In the genomic region with DNA sequence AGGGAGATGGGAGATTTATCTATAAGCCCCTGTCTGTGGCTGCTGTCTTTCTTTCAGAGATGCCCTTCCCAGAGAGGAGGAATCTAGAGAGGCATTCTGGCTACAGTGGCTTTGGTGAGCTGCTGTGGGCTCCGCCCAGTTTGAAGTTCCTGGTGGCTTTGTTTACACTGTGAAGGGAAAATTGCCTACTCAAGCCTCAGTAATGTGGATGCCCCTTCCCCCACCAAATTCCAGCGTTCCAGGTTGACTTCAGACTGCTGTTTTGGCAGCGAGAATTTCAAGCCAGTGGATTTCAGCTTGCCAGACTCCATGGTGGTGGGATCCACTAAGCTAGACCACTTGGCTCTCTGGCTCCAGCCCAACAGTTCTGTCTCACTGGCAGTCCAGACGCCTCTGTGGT, we compare ENCODE assay signal across 20 cellular contexts.
DNase-seq lines count a peak whose midpoint lies in the region; ATAC-seq and TF ChIP-seq lines count a peak whose summit lies in the region.
"Had no signal": no experiment of that assay in that cellular context is flagged by ENCODE, and none has a peak within 500 bp of the region (broad histone marks: within the 10 kb centered on the region; RNA-seq: fewer than 3 reads in every experiment).

No MANE protein-coding gene starts in this region.

- no peaks in the 10 kb centered on the region for H3K79me2 ChIP-seq in mammary epithelial cell (ENCODE audit: insufficient read depth, low read length)

- CTCF ChIA-PET in MCF 10A (lab: Yijun Ruan, JAX), result no interaction called here
- CTCF ChIA-PET in mammary epithelial cell (lab: Charles Lee; ENCODE audit: low non-redundant PET), result no interaction called here

- H3K9me3 Mint-ChIP-seq in MCF 10A (ENCODE audit: unreplicated experiment), result no peaks in the 10 kb centered on the region
- H3K9me3 Mint-ChIP-seq: central memory CD8-positive, alpha-beta T cell; stimulated activated naive CD8-positive, alpha-beta T cell treated with anti-CD3 and anti-CD28 coated beads, Interleukin-15, Interleukin-2, amounts not matched to agents 100 ng/mL and 50 ng/mL, for 24 hours; T-helper 1 cell treated with Interleukin-12 subunit alpha and Interleukin-12 subunit beta and Interleukin-4 antibody, amounts not matched to agents 30 μg/mL and 1 μg/mL, for 36 hours had no signal

- DNase-seq in MCF 10A (ENCODE audit: unreplicated experiment), result peak; percentile 35
- no peak for DNase-seq in mammary epithelial cell
- DNase-seq in NCI-H748 treated with DMSO at 0.1 percent for 48 hours (lab: John Stamatoyannopoulos, UW), result peak; percentile 1
- peak; percentile 34 for DNase-seq in kidney glomerular epithelial cell (lab: John Stamatoyannopoulos, UW)
- no peak for DNase-seq in cerebellum (ENCODE audit: low spot score)
- DNase-seq in hepatic stellate cell (ENCODE audit: low spot score), result no peak
- no peak for DNase-seq in 8988T
- DNase-seq: activated effector memory CD4-positive, alpha-beta T cell treated with anti-CD3 and anti-CD28 coated beads, Interleukin-2, amount 50 U/mL, for 16 hours; amniotic stem cell; COR-L47; foreskin fibroblast; NCI-H1930; nephron progenitor cell; retina; stimulated activated CD4-positive, alpha-beta T cell treated with anti-CD3 and anti-CD28 coated beads, Interleukin-15, amount 100 ng/mL, for 24 hours; uterus had no signal

- no peaks in the 10 kb centered on the region for H4K20me1 ChIP-seq in mammary epithelial cell (ENCODE audit: insufficient read depth, low read length)

- POLR2A ChIA-PET in MCF 10A (lab: Yijun Ruan, JAX), result interaction anchor here (0.7 kb wide), 1 partner anchor 297 kb away, joined by 3 read pairs; no protein-coding TSS in a partner anchor

- H3K27me3 Mint-ChIP-seq in MCF 10A (ENCODE audit: insufficient read depth, unreplicated experiment), result no peaks in the 10 kb centered on the region
- H3K27me3 Mint-ChIP-seq: central memory CD8-positive, alpha-beta T cell; stimulated activated naive CD8-positive, alpha-beta T cell treated with anti-CD3 and anti-CD28 coated beads, Interleukin-15, Interleukin-2, amounts not matched to agents 100 ng/mL and 50 ng/mL, for 24 hours had no signal

- no peak overlapping the region for H2AFZ ChIP-seq in mammary epithelial cell (ENCODE audit: low read depth, low read length)

- no peak for ATAC-seq in HG03565 (IDR thresholded peaks at IDR 0.05; ENCODE audit: unreplicated experiment)

- H3K4me3 ChIP-seq in mammary epithelial cell (replicated peaks in 1 of 3; ENCODE audit: insufficient read depth in 1 of 3, low read depth in 2 of 3, low read length in 3 of 3), result no peak overlapping the region
- H3K4me3 ChIP-seq: uterus had no signal

- H3K4me1 ChIP-seq in mammary epithelial cell (ENCODE audit: insufficient read depth, low read length), result no peaks in the 10 kb centered on the region
- H3K4me1 ChIP-seq: uterus had no signal

- TF ChIP-seq CTCF in MCF 10A (IDR thresholded peaks at IDR 0.05; ENCODE audit: unreplicated experiment), result no peak
- TF ChIP-seq CTCF in mammary epithelial cell (conservative IDR thresholded peaks at IDR 0.05 in 1 of 2, IDR thresholded peaks at IDR 0.05 in 1 of 2; ENCODE audit: extremely low read depth in 1 of 2, insufficient read depth in 1 of 2, low read depth in 1 of 2, low read length in 2 of 2), result no peak

- dilution Hi-C loops in mammary epithelial cell (cut with HindIII; ENCODE audit: low sequenced_read_pairs), result no loop called here

- peaks cover 6% of the 10 kb centered on the region for H3K9me3 ChIP-seq in mammary epithelial cell (replicated peaks; ENCODE audit: insufficient read depth, low read length)
- H3K9me3 ChIP-seq: uterus had no signal

- H3K36me3 Mint-ChIP-seq in MCF 10A (ENCODE audit: insufficient read depth, unreplicated experiment), result no peaks in the 10 kb centered on the region

- H3K27ac Mint-ChIP-seq in MCF 10A (ENCODE audit: low read depth, unreplicated experiment), result no peak overlapping the region
- H3K27ac Mint-ChIP-seq: nephron progenitor cell; stimulated activated naive CD8-positive, alpha-beta T cell treated with anti-CD3 and anti-CD28 coated beads, Interleukin-15, Interleukin-2, amounts not matched to agents 100 ng/mL and 50 ng/mL, for 24 hours; T-helper 1 cell treated with Interleukin-12 subunit alpha and Interleukin-12 subunit beta and Interleukin-4 antibody, amounts not matched to agents 30 μg/mL and 1 μg/mL, for 36 hours had no signal

- no peak overlapping the region for H3K4me2 ChIP-seq in mammary epithelial cell (ENCODE audit: insufficient read depth, low read depth, low read length)

- no peak overlapping the region for H3K27ac ChIP-seq in mammary epithelial cell (ENCODE audit: insufficient read depth, low read depth, low read length)
- H3K27ac ChIP-seq: uterus had no signal

- in situ Hi-C loops in mammary epithelial cell (cut with MboI; ENCODE audit: low sequenced_read_pairs in 2 of 2), result no loop called here

- BruUV-seq in MCF 10A (replicated peaks; lab: Mats Ljungman, UMichigan) (no TSS peak), mammary epithelial cell (replicated peaks; lab: Mats Ljungman, UMichigan) (no TSS peak)

- no peaks in the 10 kb centered on the region for H3K4me1 Mint-ChIP-seq in MCF 10A (ENCODE audit: insufficient read depth, unreplicated experiment)
- H3K4me1 Mint-ChIP-seq: central memory CD8-positive, alpha-beta T cell had no signal

- intact Hi-C loops in MCF 10A (cut with micrococcal nuclease), result no loop called here
- intact Hi-C loops in mammary epithelial cell (cut with micrococcal nuclease), result no loop called here

- H3K36me3 ChIP-seq in mammary epithelial cell (ENCODE audit: insufficient read depth, low read length), result no peaks in the 10 kb centered on the region
- H3K36me3 ChIP-seq: uterus had no signal

- no peaks in the 10 kb centered on the region for H3K27me3 ChIP-seq in mammary epithelial cell (ENCODE audit: insufficient read depth, low read length)
- H3K27me3 ChIP-seq: uterus had no signal

- H3K4me3 Mint-ChIP-seq in MCF 10A (ENCODE audit: unreplicated experiment), result no peak overlapping the region
- H3K4me3 Mint-ChIP-seq: central memory CD8-positive, alpha-beta T cell; nephron progenitor cell; stimulated activated naive CD8-positive, alpha-beta T cell treated with anti-CD3 and anti-CD28 coated beads, Interleukin-15, Interleukin-2, amounts not matched to agents 100 ng/mL and 50 ng/mL, for 24 hours; T-helper 1 cell treated with Interleukin-12 subunit alpha and Interleukin-12 subunit beta and Interleukin-4 antibody, amounts not matched to agents 30 μg/mL and 1 μg/mL, for 36 hours had no signal

- H3K9ac ChIP-seq in mammary epithelial cell (ENCODE audit: insufficient read depth, low read length), result no peak overlapping the region

- WGBS in mammary epithelial cell (ENCODE audit: low coverage, missing lambda C conversion rate), result 17% methylated on average over 4 of the region's 4 CpGs

Comparison
In these comparisons a context has a peak if more than half of its experiments do, and no peak if none do; other contexts are left out.
1. DNase-seq: peak in MCF 10A (single experiment), NCI-H748 treated with DMSO at 0.1 percent for 48 hours (single experiment) and kidney glomerular epithelial cell (single experiment); none in mammary epithelial cell (single experiment), cerebellum (single experiment), hepatic stellate cell (single experiment) and 8988T (single experiment).